ENCODE assay signal across 12 cellular contexts in the genomic region with DNA sequence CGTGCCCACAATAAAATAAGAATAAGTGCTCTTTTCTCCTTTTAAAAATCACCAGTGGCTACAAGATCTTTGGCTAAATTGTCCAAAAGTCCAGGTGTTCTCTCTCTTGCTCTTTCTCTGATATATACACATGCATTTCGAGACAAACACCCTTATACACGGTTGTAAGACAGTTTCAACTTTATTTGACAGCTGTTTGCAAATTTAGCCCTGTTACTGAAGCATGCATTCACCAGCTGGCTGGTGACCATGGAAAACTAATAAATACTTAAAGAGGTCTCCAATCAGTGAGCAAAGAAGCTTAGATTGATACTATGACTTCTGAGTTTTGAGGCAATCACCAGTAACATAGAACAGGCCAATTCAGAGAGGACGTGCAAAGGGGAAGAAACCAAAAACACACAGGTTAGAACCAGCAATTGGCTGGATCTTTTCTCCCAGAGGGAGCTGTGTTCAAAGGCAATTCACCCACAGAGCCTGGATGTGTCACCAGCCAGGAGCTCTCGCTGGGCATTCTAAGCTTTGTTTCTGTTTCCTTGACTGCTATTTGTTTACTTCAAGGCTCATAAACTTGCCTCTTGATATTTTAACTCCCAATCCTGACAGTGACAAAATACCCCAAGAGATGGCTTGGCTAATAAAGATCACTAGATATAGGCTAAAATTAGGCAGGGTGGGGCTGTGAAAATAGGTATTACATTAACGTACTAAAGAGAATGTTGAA.
DNase-seq lines count a peak whose midpoint lies in the region; ATAC-seq and TF ChIP-seq lines count a peak whose summit lies in the region.
"Had no signal": no experiment of that assay in that cellular context is flagged by ENCODE, and none has a peak within 500 bp of the region (broad histone marks: within the 10 kb centered on the region; RNA-seq: fewer than 3 reads in every experiment).

No MANE protein-coding gene starts in this region.

- ATAC-seq in activated CD8-positive, alpha-beta memory T cell treated with anti-CD3 and anti-CD28 coated beads, Interleukin-2, amount 10 ng/mL, durations not matched to agents 7 days and 5 days = no peak

- CTCF ChIA-PET in activated CD8-positive, alpha-beta memory T cell treated with anti-CD3 and anti-CD28 coated beads, Interleukin-2, amount 10 ng/mL, durations not matched to agents 7 days and 5 days (lab: Charles Lee) = no interaction called here

- peak; percentile 6 for DNase-seq in NCI-H1105 treated with DMSO at 0.1 percent for 48 hours (lab: John Stamatoyannopoulos, UW)
- DNase-seq in NCI-H1105 (lab: John Stamatoyannopoulos, UW) = no peak
- peak; percentile 24 for DNase-seq in NCI-H774 (lab: John Stamatoyannopoulos, UW)
- DNase-seq in fibroblast of mammary gland (ENCODE audit: low read depth) = peak; percentile 44
- no peak for DNase-seq in inferior parietal cortex (ENCODE audit: extremely low spot score)
- DNase-seq in 8988T = no peak
- no peak for DNase-seq in activated CD8-positive, alpha-beta memory T cell treated with anti-CD3 and anti-CD28 coated beads, Interleukin-2, amount 10 ng/mL, durations not matched to agents 7 days and 5 days
- DNase-seq: activated T-cell treated with anti-CD3 and anti-CD28 coated beads, Interleukin-2, amount 50 U/mL, for 24 hours; MM.1S; T-helper 1 cell had no signal

- peaks cover 12% of the 10 kb centered on the region for H3K36me3 Mint-ChIP-seq in activated CD8-positive, alpha-beta memory T cell treated with anti-CD3 and anti-CD28 coated beads, Interleukin-2, amount 10 ng/mL, durations not matched to agents 7 days and 5 days

- no peak overlapping the region for H3K4me3 Mint-ChIP-seq in activated CD8-positive, alpha-beta memory T cell treated with anti-CD3 and anti-CD28 coated beads, Interleukin-2, amount 10 ng/mL, durations not matched to agents 7 days and 5 days
- H3K4me3 Mint-ChIP-seq: activated T-cell treated with anti-CD3 and anti-CD28 coated beads, Interleukin-2, amount 50 U/mL, for 24 hours; memory B cell had no signal

- no peak overlapping the region for H3K27ac Mint-ChIP-seq in activated CD8-positive, alpha-beta memory T cell treated with anti-CD3 and anti-CD28 coated beads, Interleukin-2, amount 10 ng/mL, durations not matched to agents 7 days and 5 days
- H3K27ac Mint-ChIP-seq: activated T-cell treated with anti-CD3 and anti-CD28 coated beads, Interleukin-2, amount 50 U/mL, for 24 hours; memory B cell had no signal

- no peaks in the 10 kb centered on the region for H3K9me3 Mint-ChIP-seq in activated CD8-positive, alpha-beta memory T cell treated with anti-CD3 and anti-CD28 coated beads, Interleukin-2, amount 10 ng/mL, durations not matched to agents 7 days and 5 days (ENCODE audit: low read depth)
- H3K9me3 Mint-ChIP-seq: activated T-cell treated with anti-CD3 and anti-CD28 coated beads, Interleukin-2, amount 50 U/mL, for 24 hours; memory B cell had no signal

- H3K27me3 Mint-ChIP-seq in activated CD8-positive, alpha-beta memory T cell treated with anti-CD3 and anti-CD28 coated beads, Interleukin-2, amount 10 ng/mL, durations not matched to agents 7 days and 5 days = no peaks in the 10 kb centered on the region
- H3K27me3 Mint-ChIP-seq: activated T-cell treated with anti-CD3 and anti-CD28 coated beads, Interleukin-2, amount 50 U/mL, for 24 hours; memory B cell had no signal

- H3K4me3 ChIP-seq in fibroblast of mammary gland (ENCODE audit: control insufficient read depth, low read depth, low read length) = no peak overlapping the region
- H3K4me3 ChIP-seq in skeletal muscle tissue (ENCODE audit: low read length in 3 of 3) = peak overlapping the region in 2 of 3 donors; percentile 9 to 13

- no peak overlapping the region for H3K27ac ChIP-seq in skeletal muscle tissue (ENCODE audit: low read depth, low read length)

- no peak for TF ChIP-seq CTCF in fibroblast of mammary gland (conservative IDR thresholded peaks at IDR 0.05; ENCODE audit: control insufficient read depth, insufficient read depth, low read depth, low read length)

- H3K36me3 ChIP-seq in skeletal muscle tissue (ENCODE audit: control insufficient read depth in 3 of 3, insufficient read depth in 3 of 3, low read length in 3 of 3) = no peaks in the 10 kb centered on the region

- no peaks in the 10 kb centered on the region for H3K9me3 ChIP-seq in skeletal muscle tissue (ENCODE audit: control insufficient read depth in 3 of 3, low read length in 3 of 3)

- no peaks in the 10 kb centered on the region for H3K4me1 Mint-ChIP-seq in activated CD8-positive, alpha-beta memory T cell treated with anti-CD3 and anti-CD28 coated beads, Interleukin-2, amount 10 ng/mL, durations not matched to agents 7 days and 5 days

- no peak overlapping the region for H3K9ac ChIP-seq in skeletal muscle tissue (ENCODE audit: low read depth in 1 of 3, low read length in 3 of 3)

- no peaks in the 10 kb centered on the region for H3K27me3 ChIP-seq in skeletal muscle tissue (ENCODE audit: control insufficient read depth in 3 of 3, insufficient read depth in 3 of 3, low read length in 3 of 3)

- H3K4me1 ChIP-seq in skeletal muscle tissue (ENCODE audit: control insufficient read depth in 3 of 3, insufficient read depth in 3 of 3, low read length in 3 of 3) = peaks cover 4 to 9% (median 6%) of the 10 kb centered on the region in 3 donors

Comparison
In these comparisons a context has a peak if more than half of its experiments do, and no peak if none do; other contexts are left out.
1. DNase-seq: peak in NCI-H1105 treated with DMSO at 0.1 percent for 48 hours (single experiment), NCI-H774 (single experiment) and fibroblast of mammary gland (single experiment); none in NCI-H1105 (single experiment), inferior parietal cortex (single experiment), 8988T (single experiment) and activated CD8-positive, alpha-beta memory T cell treated with anti-CD3 and anti-CD28 coated beads, Interleukin-2, amount 10 ng/mL, durations not matched to agents 7 days and 5 days (single experiment).